In the genomic region with DNA sequence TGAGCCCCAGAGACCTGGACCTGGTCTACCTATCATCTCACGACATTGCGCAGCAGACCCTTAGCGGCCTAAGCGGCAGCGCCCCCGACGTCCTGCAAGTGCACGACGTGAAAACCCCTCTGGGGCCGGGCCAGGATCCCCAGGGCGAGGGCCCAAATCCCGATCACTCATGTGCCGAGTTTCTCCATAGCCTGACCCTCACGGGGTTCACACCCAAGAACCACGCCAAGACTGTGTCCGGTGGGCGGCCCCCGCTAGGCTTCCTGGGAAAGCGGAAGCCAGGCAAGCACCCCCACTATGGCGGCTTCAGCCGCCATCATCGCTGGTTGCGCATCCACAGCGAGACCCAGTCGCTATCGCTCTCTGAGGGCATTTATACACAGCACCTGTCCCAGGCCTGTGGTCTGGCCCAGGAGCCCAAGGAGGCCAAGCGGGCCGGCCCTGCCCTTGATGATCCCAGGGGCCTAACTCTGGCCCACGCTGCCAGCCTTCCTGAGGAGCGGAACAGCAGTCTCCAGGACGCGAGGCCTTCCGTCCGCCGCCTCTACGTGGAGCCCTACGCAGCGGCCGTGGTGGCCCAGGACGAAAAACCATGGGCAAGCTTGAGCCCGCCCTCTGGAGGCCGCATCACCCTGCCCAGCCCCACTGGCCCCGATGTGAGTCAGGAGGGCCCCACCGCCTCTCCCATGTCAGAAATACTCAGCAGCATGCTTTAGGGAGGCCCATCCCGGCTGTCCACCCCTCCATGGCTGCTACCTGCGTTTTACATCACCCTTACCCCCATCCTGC, we compare ENCODE assay signal across 1 cellular context.
TF ChIP-seq lines count a peak whose summit lies in the region.

No MANE protein-coding gene starts in this region.

TF ChIP-seq in GM12878, 131 proteins besides CTCF, POLR2A, EP300 and RAD21 (continued from another document):
- TF ChIP-seq, protein P1, sequence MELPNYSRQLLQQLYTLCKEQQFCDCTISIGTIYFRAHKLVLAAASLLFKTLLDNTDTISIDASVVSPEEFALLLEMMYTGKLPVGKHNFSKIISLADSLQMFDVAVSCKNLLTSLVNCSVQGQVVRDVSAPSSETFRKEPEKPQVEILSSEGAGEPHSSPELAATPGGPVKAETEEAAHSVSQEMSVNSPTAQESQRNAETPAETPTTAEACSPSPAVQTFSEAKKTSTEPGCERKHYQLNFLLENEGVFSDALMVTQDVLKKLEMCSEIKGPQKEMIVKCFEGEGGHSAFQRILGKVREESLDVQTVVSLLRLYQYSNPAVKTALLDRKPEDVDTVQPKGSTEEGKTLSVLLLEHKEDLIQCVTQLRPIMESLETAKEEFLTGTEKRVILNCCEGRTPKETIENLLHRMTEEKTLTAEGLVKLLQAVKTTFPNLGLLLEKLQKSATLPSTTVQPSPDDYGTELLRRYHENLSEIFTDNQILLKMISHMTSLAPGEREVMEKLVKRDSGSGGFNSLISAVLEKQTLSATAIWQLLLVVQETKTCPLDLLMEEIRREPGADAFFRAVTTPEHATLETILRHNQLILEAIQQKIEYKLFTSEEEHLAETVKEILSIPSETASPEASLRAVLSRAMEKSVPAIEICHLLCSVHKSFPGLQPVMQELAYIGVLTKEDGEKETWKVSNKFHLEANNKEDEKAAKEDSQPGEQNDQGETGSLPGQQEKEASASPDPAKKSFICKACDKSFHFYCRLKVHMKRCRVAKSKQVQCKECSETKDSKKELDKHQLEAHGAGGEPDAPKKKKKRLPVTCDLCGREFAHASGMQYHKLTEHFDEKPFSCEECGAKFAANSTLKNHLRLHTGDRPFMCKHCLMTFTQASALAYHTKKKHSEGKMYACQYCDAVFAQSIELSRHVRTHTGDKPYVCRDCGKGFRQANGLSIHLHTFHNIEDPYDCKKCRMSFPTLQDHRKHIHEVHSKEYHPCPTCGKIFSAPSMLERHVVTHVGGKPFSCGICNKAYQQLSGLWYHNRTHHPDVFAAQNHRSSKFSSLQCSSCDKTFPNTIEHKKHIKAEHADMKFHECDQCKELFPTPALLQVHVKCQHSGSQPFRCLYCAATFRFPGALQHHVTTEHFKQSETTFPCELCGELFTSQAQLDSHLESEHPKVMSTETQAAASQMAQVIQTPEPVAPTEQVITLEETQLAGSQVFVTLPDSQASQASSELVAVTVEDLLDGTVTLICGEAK (IDR thresholded peaks at IDR 0.05; ENCODE audit: borderline replicate concordance) = no peak
- TF ChIP-seq NRF1 (conservative IDR thresholded peaks at IDR 0.05; ENCODE audit: low read depth, low read length) = no peak
- TF ChIP-seq RB1 (IDR thresholded peaks at IDR 0.05; ENCODE audit: borderline replicate concordance) = no peak
- TF ChIP-seq, protein P2, sequence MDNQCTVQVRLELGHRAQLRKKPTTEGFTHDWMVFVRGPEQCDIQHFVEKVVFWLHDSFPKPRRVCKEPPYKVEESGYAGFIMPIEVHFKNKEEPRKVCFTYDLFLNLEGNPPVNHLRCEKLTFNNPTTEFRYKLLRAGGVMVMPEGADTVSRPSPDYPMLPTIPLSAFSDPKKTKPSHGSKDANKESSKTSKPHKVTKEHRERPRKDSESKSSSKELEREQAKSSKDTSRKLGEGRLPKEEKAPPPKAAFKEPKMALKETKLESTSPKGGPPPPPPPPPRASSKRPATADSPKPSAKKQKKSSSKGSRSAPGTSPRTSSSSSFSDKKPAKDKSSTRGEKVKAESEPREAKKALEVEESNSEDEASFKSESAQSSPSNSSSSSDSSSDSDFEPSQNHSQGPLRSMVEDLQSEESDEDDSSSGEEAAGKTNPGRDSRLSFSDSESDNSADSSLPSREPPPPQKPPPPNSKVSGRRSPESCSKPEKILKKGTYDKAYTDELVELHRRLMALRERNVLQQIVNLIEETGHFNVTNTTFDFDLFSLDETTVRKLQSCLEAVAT (IDR thresholded peaks at IDR 0.05) = no peak
